ENCODE assay signal across 15 cellular contexts in genomic region chr2:127061377-127062273, GRCh38. TPM values are rescaled to one million over a fixed set of nuclear protein-coding genes. Genes with fewer than 3 reads are reported as not detected.
DNase-seq lines count a peak whose midpoint lies in the region; ATAC-seq and TF ChIP-seq lines count a peak whose summit lies in the region.
"Had no signal": no experiment of that assay in that cellular context is flagged by ENCODE, and none has a peak within 500 bp of the region (broad histone marks: within the 10 kb centered on the region; RNA-seq: fewer than 3 reads in every experiment).

No MANE protein-coding gene starts in this region.

- no peak overlapping the region for H3K4me3 Mint-ChIP-seq in MCF 10A (ENCODE audit: unreplicated experiment)
- H3K4me3 Mint-ChIP-seq: activated naive CD8-positive, alpha-beta T cell treated with anti-CD3 and anti-CD28 coated beads, Interleukin-2, amount 10 ng/mL, durations not matched to agents 7 days and 5 days had no signal

- 70% methylated on average over 19 of the region's 23 CpGs for WGBS in mammary epithelial cell (ENCODE audit: low coverage, missing lambda C conversion rate)
- 74 to 93% methylated on average over 7 to 23 of the region's 23 CpGs for WGBS in body of pancreas, 2 donors
- 71% methylated on average over 3 of the region's 23 CpGs for WGBS in right lobe of liver (ENCODE audit: insufficient coverage, low coverage, low lambda C conversion rate, missing lambda C conversion rate)

- H3K4me3 ChIP-seq in mammary epithelial cell (replicated peaks in 1 of 3; ENCODE audit: insufficient read depth in 1 of 3, low read depth in 2 of 3, low read length in 3 of 3), result no peak overlapping the region
- H3K4me3 ChIP-seq in body of pancreas, result no peak overlapping the region
- no peak overlapping the region for H3K4me3 ChIP-seq in right lobe of liver
- H3K4me3 ChIP-seq: thyroid gland had no signal

- H3K9ac ChIP-seq in mammary epithelial cell (ENCODE audit: insufficient read depth, low read length), result no peak overlapping the region

- no peak overlapping the region for H3K4me2 ChIP-seq in mammary epithelial cell (ENCODE audit: insufficient read depth, low read depth, low read length)

- H4K20me1 ChIP-seq in mammary epithelial cell (ENCODE audit: insufficient read depth, low read length), result no peaks in the 10 kb centered on the region

- BruUV-seq in mammary epithelial cell (replicated peaks; lab: Mats Ljungman, UMichigan) (no TSS peak), MCF 10A (replicated peaks; lab: Mats Ljungman, UMichigan) (no TSS peak)

- no peaks in the 10 kb centered on the region for H3K79me2 ChIP-seq in mammary epithelial cell (ENCODE audit: insufficient read depth, low read length)

- DNase-seq in mammary epithelial cell (no peak), MCF 10A (ENCODE audit: unreplicated experiment) (no peak), body of pancreas (no peak), right lobe of liver (peak in 1 of 3 donors; percentile 54), substantia nigra (lab: John Stamatoyannopoulos, UW) (no peak), HUDEP-2 (lab: John Stamatoyannopoulos, UW; ENCODE audit: unreplicated experiment in 76 of 76) (no peak)
- DNase-seq in activated CD4-positive, alpha-beta T cell treated with anti-CD3 and anti-CD28 coated beads for 48 hours, result no peak
- DNase-seq: activated naive CD8-positive, alpha-beta T cell treated with anti-CD3 and anti-CD28 coated beads, Interleukin-2, amount 10 ng/mL, durations not matched to agents 7 days and 5 days; Calu3; NCI-H1694 treated with DMSO at 0.1 percent for 48 hours; NCI-H526 treated with DMSO at 0.1 percent for 48 hours; SHP77; stimulated activated CD4-positive, alpha-beta T cell treated with anti-CD3 and anti-CD28 coated beads, Interleukin-12 subunit alpha, Interleukin-12 subunit beta, amount 100 ng/mL, for 4 hours; thyroid gland had no signal

- in situ Hi-C loops in mammary epithelial cell (cut with MboI; ENCODE audit: low sequenced_read_pairs in 2 of 2), result no loop called here

- peaks cover 16% of the 10 kb centered on the region for H3K4me1 Mint-ChIP-seq in MCF 10A (ENCODE audit: insufficient read depth, unreplicated experiment)

- H3K4me1 ChIP-seq in mammary epithelial cell (ENCODE audit: insufficient read depth, low read length), result peaks cover 26% of the 10 kb centered on the region
- no peaks in the 10 kb centered on the region for H3K4me1 ChIP-seq in body of pancreas
- H3K4me1 ChIP-seq in right lobe of liver, result peaks cover 0 to 12% (median 2%) of the 10 kb centered on the region in 4 donors

- no peaks in the 10 kb centered on the region for H3K36me3 ChIP-seq in mammary epithelial cell (ENCODE audit: insufficient read depth, low read length)
- no peaks in the 10 kb centered on the region for H3K36me3 ChIP-seq in body of pancreas (replicated peaks in 1 of 2; ENCODE audit: insufficient read depth in 1 of 2, low read depth in 2 of 2)
- no peaks in the 10 kb centered on the region for H3K36me3 ChIP-seq in right lobe of liver
- H3K36me3 ChIP-seq: thyroid gland had no signal

- CTCF ChIA-PET in mammary epithelial cell (lab: Charles Lee; ENCODE audit: low non-redundant PET) (no interaction called here), MCF 10A (lab: Yijun Ruan, JAX) (no interaction called here)

- TF ChIP-seq POLR2A in body of pancreas (IDR thresholded peaks at IDR 0.05) (no peak), right lobe of liver (IDR thresholded peaks at IDR 0.05) (no peak)

- dilution Hi-C loops in mammary epithelial cell (cut with HindIII; ENCODE audit: low sequenced_read_pairs), result no loop called here

- H3K27me3 ChIP-seq in mammary epithelial cell (ENCODE audit: insufficient read depth, low read length) (no peaks in the 10 kb centered on the region), body of pancreas (no peaks in the 10 kb centered on the region), right lobe of liver (no peaks in the 10 kb centered on the region)
- H3K27me3 ChIP-seq: thyroid gland had no signal

- H3K9me3 Mint-ChIP-seq in MCF 10A (ENCODE audit: unreplicated experiment), result no peaks in the 10 kb centered on the region
- H3K9me3 Mint-ChIP-seq: activated naive CD8-positive, alpha-beta T cell treated with anti-CD3 and anti-CD28 coated beads, Interleukin-2, amount 10 ng/mL, durations not matched to agents 7 days and 5 days had no signal

- intact Hi-C loops in mammary epithelial cell (cut with micrococcal nuclease) (loop anchor here (5.0 kb wide), 1 partner anchor 361 kb away; no protein-coding TSS in a partner anchor), MCF 10A (cut with micrococcal nuclease) (loop anchor here (10.0 kb wide), 1 partner anchor 413 kb away; no protein-coding TSS in a partner anchor), body of pancreas (cut with DNase I) (no loop called here), right lobe of liver (cut with DNase I) (no loop called here)

- ATAC-seq in body of pancreas (peak; percentile 16), right lobe of liver (peak; percentile 14 to 37 (median 35)), GM19463 (IDR thresholded peaks at IDR 0.05; ENCODE audit: unreplicated experiment) (no peak)

- H3K27me3 Mint-ChIP-seq in MCF 10A (ENCODE audit: insufficient read depth, unreplicated experiment), result no peaks in the 10 kb centered on the region
- H3K27me3 Mint-ChIP-seq: activated naive CD8-positive, alpha-beta T cell treated with anti-CD3 and anti-CD28 coated beads, Interleukin-2, amount 10 ng/mL, durations not matched to agents 7 days and 5 days had no signal

- H3K9me3 ChIP-seq in mammary epithelial cell (replicated peaks; ENCODE audit: insufficient read depth, low read length) (no peaks in the 10 kb centered on the region), body of pancreas (no peaks in the 10 kb centered on the region), right lobe of liver (no peaks in the 10 kb centered on the region)
- H3K9me3 ChIP-seq: thyroid gland had no signal

- peak overlapping the region; percentile 31 for H2AFZ ChIP-seq in mammary epithelial cell (ENCODE audit: low read depth, low read length)

- POLR2A ChIA-PET in MCF 10A (lab: Yijun Ruan, JAX), result no interaction called here

- peaks cover 4% of the 10 kb centered on the region for H3K36me3 Mint-ChIP-seq in MCF 10A (ENCODE audit: insufficient read depth, unreplicated experiment)

- no peak for TF ChIP-seq CTCF in mammary epithelial cell (conservative IDR thresholded peaks at IDR 0.05 in 1 of 2, IDR thresholded peaks at IDR 0.05 in 1 of 2; ENCODE audit: extremely low read depth in 1 of 2, insufficient read depth in 1 of 2, low read depth in 1 of 2, low read length in 2 of 2)
- no peak for TF ChIP-seq CTCF in MCF 10A (IDR thresholded peaks at IDR 0.05; ENCODE audit: unreplicated experiment)
- no peak for TF ChIP-seq CTCF in body of pancreas (IDR thresholded peaks at IDR 0.05)
- TF ChIP-seq CTCF in right lobe of liver (IDR thresholded peaks at IDR 0.05), result no peak

- H3K27ac Mint-ChIP-seq in MCF 10A (ENCODE audit: low read depth, unreplicated experiment), result no peak overlapping the region
- H3K27ac Mint-ChIP-seq: activated naive CD8-positive, alpha-beta T cell treated with anti-CD3 and anti-CD28 coated beads, Interleukin-2, amount 10 ng/mL, durations not matched to agents 7 days and 5 days had no signal

- H3K27ac ChIP-seq in mammary epithelial cell (ENCODE audit: insufficient read depth, low read depth, low read length), result no peak overlapping the region
- H3K27ac ChIP-seq in body of pancreas, result no peak overlapping the region
- peak overlapping the region in 1 of 3 donors; percentile 62 for H3K27ac ChIP-seq in right lobe of liver
- peak overlapping the region; percentile 3 for H3K27ac ChIP-seq in substantia nigra (ENCODE audit: low read depth, low read length, poor library complexity, severe bottlenecking)
- H3K27ac ChIP-seq: thyroid gland had no signal

RNA-seq across cellular contexts. Expression of gene BIN1, which starts 45.3 kb away (rescaled TPM):
- total RNA-seq in mammary epithelial cell (1 to 10 TPM; 5.1 to 7.3 TPM), MCF 10A (2022) (22.4 and 29.6 TPM in 2 replicates), body of pancreas (10 to 100 TPM; 24.4 to 43.5 TPM), right lobe of liver (10 to 100 TPM; 20.4 to 30.8 (median 26.3) TPM)
- 0.88 TPM for polyA plus RNA-seq in mammary epithelial cell
- polyA minus RNA-seq in mammary epithelial cell, result not detected

Comparison
In these comparisons a context has a peak if more than half of its experiments do, and no peak if none do; other contexts are left out.
1. intact Hi-C loops: an anchor here in mammary epithelial cell (5.0 kb wide) and MCF 10A (10.0 kb wide); none called in body of pancreas and right lobe of liver.